8 cellular contexts compared by ENCODE assay signal in the genomic region with DNA sequence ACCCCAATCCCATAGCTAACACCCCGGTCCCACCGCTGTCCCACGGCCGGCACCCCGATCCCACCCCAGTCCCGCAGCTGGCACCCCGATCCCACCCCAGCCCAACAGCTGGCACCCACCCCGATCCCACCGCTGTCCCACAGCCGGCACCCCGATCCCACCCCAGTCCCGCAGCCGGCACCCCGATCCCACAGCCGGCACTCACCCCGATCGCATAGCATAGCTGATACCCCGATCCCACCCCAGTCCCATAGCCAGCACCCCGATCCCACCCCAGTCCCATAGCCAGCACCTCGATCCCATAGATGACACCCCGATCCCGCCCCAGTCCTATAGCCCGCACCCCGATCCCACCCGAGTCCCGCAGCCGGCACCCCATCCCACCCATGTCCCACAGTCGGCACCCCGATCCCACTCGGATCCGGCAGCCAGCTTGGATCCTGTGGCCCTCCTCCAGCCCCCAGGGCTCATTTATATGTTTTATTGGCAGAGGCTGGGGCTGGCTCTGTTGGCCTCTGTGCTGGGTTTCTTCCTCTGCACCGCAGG. TPM values are rescaled to one million over a fixed set of nuclear protein-coding genes. Genes with fewer than 3 reads are reported as not detected.
DNase-seq lines count a peak whose midpoint lies in the region; ATAC-seq and TF ChIP-seq lines count a peak whose summit lies in the region.

No MANE protein-coding gene starts in this region.

- no peaks in the 10 kb centered on the region for H3K9me3 Mint-ChIP-seq in progenitor cell of endocrine pancreas (ENCODE audit: low read depth)

- peaks cover 5% of the 10 kb centered on the region for H3K4me1 ChIP-seq in foreskin keratinocyte

- ATAC-seq in foreskin keratinocyte (peak; percentile 19), HG02840 (IDR thresholded peaks at IDR 0.05; ENCODE audit: low FRiP score, unreplicated experiment) (no peak), HG02763 (IDR thresholded peaks at IDR 0.05; ENCODE audit: unreplicated experiment) (no peak)

- peak overlapping the region; percentile 73 for H3K4me3 Mint-ChIP-seq in progenitor cell of endocrine pancreas (ENCODE audit: low read depth)

- peaks cover 2% of the 10 kb centered on the region for H3K36me3 Mint-ChIP-seq in progenitor cell of endocrine pancreas (ENCODE audit: insufficient read depth)

- H3K4me1 Mint-ChIP-seq in progenitor cell of endocrine pancreas (ENCODE audit: low read depth), result peaks cover 8% of the 10 kb centered on the region

- TF ChIP-seq CTCF in WI38 (IDR thresholded peaks at IDR 0.05; ENCODE audit: low read depth, low read length), result no peak
- TF ChIP-seq CTCF in foreskin keratinocyte (conservative IDR thresholded peaks at IDR 0.05), result no peak
- TF ChIP-seq CTCF in progenitor cell of endocrine pancreas (IDR thresholded peaks at IDR 0.05; ENCODE audit: unreplicated experiment), result no peak

- H3K4me3 ChIP-seq in GM08714 (ENCODE audit: low read length), result peak overlapping the region; percentile 94
- H3K4me3 ChIP-seq in WI38 (ENCODE audit: low read depth, low read length), result peak overlapping the region; percentile 94

- no peaks in the 10 kb centered on the region for H3K27me3 Mint-ChIP-seq in progenitor cell of endocrine pancreas

- H3K27ac ChIP-seq in foreskin keratinocyte, result no peak overlapping the region

- peak overlapping the region; percentile 67 for H3K27ac Mint-ChIP-seq in progenitor cell of endocrine pancreas

- no peaks in the 10 kb centered on the region for H3K27me3 ChIP-seq in foreskin keratinocyte

- no peak for DNase-seq in foreskin keratinocyte
- no peak for DNase-seq in progenitor cell of endocrine pancreas (ENCODE audit: low spot score, unreplicated experiment)
- no peak for DNase-seq in islet precursor cell
- no peak for DNase-seq in RKO (ENCODE audit: low spot score)

RNA-seq across cellular contexts. Expression of a gene that starts 0.9 kb away (rescaled TPM):
- total RNA-seq in foreskin keratinocyte, result 10.3 and 11.2 TPM in 2 replicates
- 6.9 and 7.2 TPM in 2 replicates for polyA plus RNA-seq in foreskin keratinocyte
- 15.1 and 15.2 TPM in 2 replicates for total RNA-seq in progenitor cell of endocrine pancreas

RNA-seq across cellular contexts. Expression of a gene that starts 25.5 kb away (rescaled TPM):
- total RNA-seq in foreskin keratinocyte (2.0 and 9.6 TPM in 2 replicates), progenitor cell of endocrine pancreas (25.6 and 26.5 TPM in 2 replicates)
- polyA plus RNA-seq in foreskin keratinocyte, result 2.4 and 11.2 TPM in 2 replicates

RNA-seq across cellular contexts. Expression of a gene that starts 30.3 kb away (rescaled TPM):
- 17.6 and 20.7 TPM in 2 replicates for total RNA-seq in foreskin keratinocyte
- 14.2 and 15.5 TPM in 2 replicates for polyA plus RNA-seq in foreskin keratinocyte
- total RNA-seq in progenitor cell of endocrine pancreas, result 35.5 and 39.7 TPM in 2 replicates

RNA-seq across cellular contexts. Expression of a gene that starts 53.7 kb away (rescaled TPM):
- total RNA-seq in foreskin keratinocyte (65.5 and 84.8 TPM in 2 replicates), progenitor cell of endocrine pancreas (19.3 and 21.6 TPM in 2 replicates)
- 13.0 and 13.6 TPM in 2 replicates for polyA plus RNA-seq in foreskin keratinocyte
